1 cellular context compared by ENCODE assay signal in the genomic region with DNA sequence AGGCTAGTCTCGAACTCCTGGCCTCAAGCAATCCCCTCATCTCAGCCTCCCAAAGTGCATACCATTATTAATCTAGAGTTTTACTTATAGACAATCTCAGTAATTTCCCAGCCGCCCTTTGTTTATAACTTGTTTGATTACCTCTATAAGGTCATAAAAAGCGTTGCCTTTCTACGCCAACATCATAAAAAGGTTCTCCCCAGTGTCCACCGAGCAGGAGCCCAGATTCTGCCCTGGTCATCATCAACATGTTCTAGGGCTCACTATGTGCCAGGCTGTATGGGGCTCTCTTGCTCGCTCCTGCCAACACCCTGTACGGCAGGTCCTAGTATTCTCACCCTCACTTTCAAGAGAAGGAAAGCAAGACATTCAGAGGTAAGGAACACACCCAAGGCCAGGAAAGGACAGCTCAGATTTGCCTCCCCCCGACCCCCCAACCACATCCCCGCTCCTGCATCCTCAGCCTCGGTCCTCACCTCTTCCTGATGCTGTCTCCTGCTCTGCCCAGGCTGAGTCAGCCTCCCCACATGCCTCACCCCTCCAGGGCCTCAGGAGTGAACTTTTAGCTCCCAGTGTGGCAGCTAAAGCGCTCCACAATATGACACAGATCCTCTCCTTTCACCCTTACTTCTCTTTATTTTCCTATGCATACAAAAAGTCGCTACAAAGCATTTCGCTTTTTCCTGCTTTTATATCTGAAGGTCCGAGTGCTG.
TF ChIP-seq lines count a peak whose summit lies in the region.

No MANE protein-coding gene starts in this region.

TF ChIP-seq in IMR-90, 13 proteins besides CTCF, POLR2A, EP300 and RAD21 (continued from another document):
- TF ChIP-seq, protein P1, sequence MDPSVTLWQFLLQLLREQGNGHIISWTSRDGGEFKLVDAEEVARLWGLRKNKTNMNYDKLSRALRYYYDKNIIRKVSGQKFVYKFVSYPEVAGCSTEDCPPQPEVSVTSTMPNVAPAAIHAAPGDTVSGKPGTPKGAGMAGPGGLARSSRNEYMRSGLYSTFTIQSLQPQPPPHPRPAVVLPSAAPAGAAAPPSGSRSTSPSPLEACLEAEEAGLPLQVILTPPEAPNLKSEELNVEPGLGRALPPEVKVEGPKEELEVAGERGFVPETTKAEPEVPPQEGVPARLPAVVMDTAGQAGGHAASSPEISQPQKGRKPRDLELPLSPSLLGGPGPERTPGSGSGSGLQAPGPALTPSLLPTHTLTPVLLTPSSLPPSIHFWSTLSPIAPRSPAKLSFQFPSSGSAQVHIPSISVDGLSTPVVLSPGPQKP (IDR thresholded peaks at IDR 0.05; ENCODE audit: borderline replicate concordance, low read depth, low read length) = no peak
- TF ChIP-seq CEBPB (IDR thresholded peaks at IDR 0.05; ENCODE audit: low read depth, low read length) = no peak
- TF ChIP-seq BHLHE40 (IDR thresholded peaks at IDR 0.05; ENCODE audit: low read depth, low read length) = no peak
- no peak for TF ChIP-seq RFX5 (IDR thresholded peaks at IDR 0.05; ENCODE audit: low read depth, low read length)
- TF ChIP-seq, protein P2, sequence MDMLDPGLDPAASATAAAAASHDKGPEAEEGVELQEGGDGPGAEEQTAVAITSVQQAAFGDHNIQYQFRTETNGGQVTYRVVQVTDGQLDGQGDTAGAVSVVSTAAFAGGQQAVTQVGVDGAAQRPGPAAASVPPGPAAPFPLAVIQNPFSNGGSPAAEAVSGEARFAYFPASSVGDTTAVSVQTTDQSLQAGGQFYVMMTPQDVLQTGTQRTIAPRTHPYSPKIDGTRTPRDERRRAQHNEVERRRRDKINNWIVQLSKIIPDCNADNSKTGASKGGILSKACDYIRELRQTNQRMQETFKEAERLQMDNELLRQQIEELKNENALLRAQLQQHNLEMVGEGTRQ (IDR thresholded peaks at IDR 0.05; ENCODE audit: low read depth, low read length) = no peak
- TF ChIP-seq MXI1 (IDR thresholded peaks at IDR 0.05; ENCODE audit: borderline replicate concordance, low read depth, low read length) = no peak
TF ChIP-seq in IMR-90: peak in this region for 0.
